Comparison of ENCODE assay signal across 8 cellular contexts in the genomic region with DNA sequence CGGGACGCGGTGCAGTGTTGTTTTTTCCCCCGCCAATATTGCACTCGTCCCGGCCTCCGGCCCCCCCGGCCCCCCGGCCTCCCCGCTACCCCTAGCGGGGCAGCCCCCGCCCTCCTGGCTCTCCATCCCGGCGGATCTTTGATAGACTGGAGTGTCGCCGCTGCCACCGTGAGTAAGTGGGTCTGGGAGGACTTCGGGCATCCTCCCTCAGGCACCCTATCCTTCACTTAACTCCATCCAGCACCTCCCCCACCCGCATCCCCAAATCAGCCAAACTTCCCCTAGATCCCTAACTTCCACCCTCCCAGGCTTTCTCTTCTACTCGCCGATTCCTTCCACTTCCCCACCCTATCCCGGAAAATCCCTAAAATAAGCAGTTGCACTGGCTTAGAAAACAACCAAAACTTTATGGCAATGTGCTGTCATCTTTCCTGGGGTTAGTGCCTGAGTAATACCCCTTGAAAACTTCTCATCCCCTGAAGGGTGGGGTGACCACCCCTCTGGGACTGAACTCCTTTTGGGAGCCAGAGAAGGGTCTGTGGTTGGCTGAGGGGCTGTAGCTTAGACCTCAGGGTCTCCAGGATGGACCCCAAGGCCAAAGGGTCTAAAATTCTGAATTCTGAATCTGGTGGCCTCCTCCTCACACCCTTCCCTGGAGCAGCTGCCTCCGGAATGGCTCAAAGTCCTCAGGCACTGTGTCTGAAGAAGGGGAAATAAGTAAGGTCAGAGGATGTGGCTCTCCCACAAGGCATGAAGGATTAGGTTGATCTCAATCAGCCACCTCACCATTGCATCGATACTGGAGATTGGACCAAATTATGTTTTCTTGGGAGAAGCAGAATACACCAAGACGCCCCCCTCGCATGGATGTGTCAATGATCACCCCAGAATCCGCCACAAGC. TPM values are rescaled to one million over a fixed set of nuclear protein-coding genes. Genes with fewer than 3 reads are reported as not detected.
A peak's percentile ranks its signal among the peaks of the same experiment; 100 is the strongest.
DNase-seq lines count a peak whose midpoint lies in the region; ATAC-seq and TF ChIP-seq lines count a peak whose summit lies in the region.

No MANE protein-coding gene starts in this region.

- no peaks in the 10 kb centered on the region for H3K27me3 Mint-ChIP-seq in T-helper 2 cell treated with Interferon-gamma antibody and Interleukin-4, amounts not matched to agents 5 μg/mL and 100 μg/mL, for 36 hours (ENCODE audit: low read depth)
- no peaks in the 10 kb centered on the region for H3K27me3 Mint-ChIP-seq in activated T-helper 2 cell treated with anti-CD3 and anti-CD28 coated beads, Interferon-gamma antibody, Interleukin-2, Interleukin-4, amounts not matched to agents 10 μg/mL and 5 μg/mL and 100 μg/mL, durations not matched to agents 14 hours and 24 hours and 36 hours (ENCODE audit: low read depth)

- no peaks in the 10 kb centered on the region for H3K9me3 Mint-ChIP-seq in T-helper 2 cell treated with Interferon-gamma antibody and Interleukin-4, amounts not matched to agents 5 μg/mL and 100 μg/mL, for 36 hours
- no peaks in the 10 kb centered on the region for H3K9me3 Mint-ChIP-seq in activated T-helper 2 cell treated with anti-CD3 and anti-CD28 coated beads, Interferon-gamma antibody, Interleukin-2, Interleukin-4, amounts not matched to agents 10 μg/mL and 5 μg/mL and 100 μg/mL, durations not matched to agents 14 hours and 24 hours and 36 hours

- peak overlapping the region; percentile 94 for H3K4me3 ChIP-seq in iPS-11a (ENCODE audit: low read depth, low read length)
- H3K4me3 ChIP-seq in testis = peak overlapping the region; percentile 59

- no peaks in the 10 kb centered on the region for H3K27me3 ChIP-seq in testis

- peak overlapping the region; percentile 73 to 88 for H3K27ac ChIP-seq in testis

- no peak for TF ChIP-seq POLR2A in testis (IDR thresholded peaks at IDR 0.05)

- no peaks in the 10 kb centered on the region for H3K9me3 ChIP-seq in testis

- intact Hi-C loops in activated T-helper 2 cell treated with anti-CD3 and anti-CD28 coated beads, Interferon-gamma antibody, Interleukin-2, Interleukin-4, amounts not matched to agents 10 μg/mL and 5 μg/mL and 100 μg/mL, durations not matched to agents 14 hours and 24 hours and 36 hours (cut with micrococcal nuclease) = loop anchor here (2.0 kb wide), 2 partner anchors 13 to 221 kb away; partner anchors contain the start of genes CKS1B and MTX1
- intact Hi-C loops in testis (cut with DNase I; ENCODE audit: low total_unique reads) = no loop called here

- H3K36me3 ChIP-seq in testis (ENCODE audit: low read depth, missing control alignments) = no peaks in the 10 kb centered on the region

- H3K36me3 Mint-ChIP-seq in T-helper 2 cell treated with Interferon-gamma antibody and Interleukin-4, amounts not matched to agents 5 μg/mL and 100 μg/mL, for 36 hours (ENCODE audit: low read depth) = peaks cover 6% of the 10 kb centered on the region
- peaks cover 7% of the 10 kb centered on the region for H3K36me3 Mint-ChIP-seq in activated T-helper 2 cell treated with anti-CD3 and anti-CD28 coated beads, Interferon-gamma antibody, Interleukin-2, Interleukin-4, amounts not matched to agents 10 μg/mL and 5 μg/mL and 100 μg/mL, durations not matched to agents 14 hours and 24 hours and 36 hours (ENCODE audit: low read depth)

- WGBS in testis, 2 donors = 28 to 34% methylated on average over 17 to 20 of the region's 27 CpGs

- TF ChIP-seq CTCF in testis (IDR thresholded peaks at IDR 0.05) = no peak

- ATAC-seq in HG03280 (IDR thresholded peaks at IDR 0.05; ENCODE audit: unreplicated experiment) (no peak), GM18511 (IDR thresholded peaks at IDR 0.05; ENCODE audit: unreplicated experiment) (no peak)

- H3K4me3 Mint-ChIP-seq in T-helper 2 cell treated with Interferon-gamma antibody and Interleukin-4, amounts not matched to agents 5 μg/mL and 100 μg/mL, for 36 hours = peak overlapping the region; percentile 87
- peak overlapping the region; percentile 83 for H3K4me3 Mint-ChIP-seq in activated T-helper 2 cell treated with anti-CD3 and anti-CD28 coated beads, Interferon-gamma antibody, Interleukin-2, Interleukin-4, amounts not matched to agents 10 μg/mL and 5 μg/mL and 100 μg/mL, durations not matched to agents 14 hours and 24 hours and 36 hours (ENCODE audit: low read depth)

- peaks cover 31% of the 10 kb centered on the region for H3K4me1 Mint-ChIP-seq in T-helper 2 cell treated with Interferon-gamma antibody and Interleukin-4, amounts not matched to agents 5 μg/mL and 100 μg/mL, for 36 hours (ENCODE audit: low read depth)
- H3K4me1 Mint-ChIP-seq in activated T-helper 2 cell treated with anti-CD3 and anti-CD28 coated beads, Interferon-gamma antibody, Interleukin-2, Interleukin-4, amounts not matched to agents 10 μg/mL and 5 μg/mL and 100 μg/mL, durations not matched to agents 14 hours and 24 hours and 36 hours (ENCODE audit: low read depth) = peaks cover 25% of the 10 kb centered on the region

- DNase-seq in T-helper 2 cell treated with Interferon-gamma antibody and Interleukin-4, amounts not matched to agents 5 μg/mL and 100 μg/mL, for 36 hours (ENCODE audit: low spot score) = no peak
- DNase-seq in T-helper 2 cell (no peak), testis (no peak)
- DNase-seq in activated T-helper 2 cell treated with anti-CD3 and anti-CD28 coated beads, Interferon-gamma antibody, Interleukin-2, Interleukin-4, amounts not matched to agents 10 μg/mL and 5 μg/mL and 100 μg/mL, durations not matched to agents 14 hours and 24 hours and 36 hours (ENCODE audit: low spot score) = no peak
- DNase-seq in activated CD4-positive, CD25-positive, alpha-beta regulatory T cell (lab: John Stamatoyannopoulos, UW) = no peak

- peak overlapping the region; percentile 59 for H3K27ac Mint-ChIP-seq in T-helper 2 cell treated with Interferon-gamma antibody and Interleukin-4, amounts not matched to agents 5 μg/mL and 100 μg/mL, for 36 hours
- peak overlapping the region; percentile 53 for H3K27ac Mint-ChIP-seq in activated T-helper 2 cell treated with anti-CD3 and anti-CD28 coated beads, Interferon-gamma antibody, Interleukin-2, Interleukin-4, amounts not matched to agents 10 μg/mL and 5 μg/mL and 100 μg/mL, durations not matched to agents 14 hours and 24 hours and 36 hours

- H3K4me1 ChIP-seq in testis = peaks cover 11% of the 10 kb centered on the region

RNA-seq across cellular contexts. Expression of gene THBS3, which starts 12.2 kb away (rescaled TPM):
- 10.4 and 13.1 TPM in 2 replicates for total RNA-seq in activated T-helper 2 cell treated with anti-CD3 and anti-CD28 coated beads, Interferon-gamma antibody, Interleukin-2, Interleukin-4, amounts not matched to agents 10 μg/mL and 5 μg/mL and 100 μg/mL, durations not matched to agents 14 hours and 24 hours and 36 hours
- total RNA-seq in testis = 10 to 100 TPM; 37.1 to 68.1 TPM
- polyA plus RNA-seq in testis (ENCODE audit: insufficient read depth, low read depth, low replicate concordance) = 82.9 TPM

RNA-seq across cellular contexts. Expression of gene MTX1, which starts 13.0 kb away (rescaled TPM):
- total RNA-seq in activated T-helper 2 cell treated with anti-CD3 and anti-CD28 coated beads, Interferon-gamma antibody, Interleukin-2, Interleukin-4, amounts not matched to agents 10 μg/mL and 5 μg/mL and 100 μg/mL, durations not matched to agents 14 hours and 24 hours and 36 hours = 58.6 and 64.0 TPM in 2 replicates
- total RNA-seq in testis = 100 to 1,000 TPM in 1 of 2 donors, 10 to 100 TPM in 1; 77.1 to 118 TPM
- 161 TPM for polyA plus RNA-seq in testis (ENCODE audit: insufficient read depth, low read depth, low replicate concordance)

RNA-seq across cellular contexts. Expression of gene TRIM46, which starts 21.8 kb away (rescaled TPM):
- 10.7 and 11.5 TPM in 2 replicates for total RNA-seq in activated T-helper 2 cell treated with anti-CD3 and anti-CD28 coated beads, Interferon-gamma antibody, Interleukin-2, Interleukin-4, amounts not matched to agents 10 μg/mL and 5 μg/mL and 100 μg/mL, durations not matched to agents 14 hours and 24 hours and 36 hours
- total RNA-seq in testis = 1 to 10 TPM; 3.7 to 3.9 TPM
- 4.0 TPM for polyA plus RNA-seq in testis (ENCODE audit: insufficient read depth, low read depth, low replicate concordance)

RNA-seq across cellular contexts. Expression of gene KRTCAP2, which starts 22.3 kb away (rescaled TPM):
- total RNA-seq in activated T-helper 2 cell treated with anti-CD3 and anti-CD28 coated beads, Interferon-gamma antibody, Interleukin-2, Interleukin-4, amounts not matched to agents 10 μg/mL and 5 μg/mL and 100 μg/mL, durations not matched to agents 14 hours and 24 hours and 36 hours = 237 and 247 TPM in 2 replicates
- 100 to 1,000 TPM; 242 to 255 TPM for total RNA-seq in testis
- 397 TPM for polyA plus RNA-seq in testis (ENCODE audit: insufficient read depth, low read depth, low replicate concordance)

RNA-seq across cellular contexts. Expression of gene DPM3, which starts 55.1 kb away (rescaled TPM):
- 49.0 and 51.0 TPM in 2 replicates for total RNA-seq in activated T-helper 2 cell treated with anti-CD3 and anti-CD28 coated beads, Interferon-gamma antibody, Interleukin-2, Interleukin-4, amounts not matched to agents 10 μg/mL and 5 μg/mL and 100 μg/mL, durations not matched to agents 14 hours and 24 hours and 36 hours
- 100 to 1,000 TPM in 1 of 2 donors, 10 to 100 TPM in 1; 69.9 to 104 TPM for total RNA-seq in testis
- polyA plus RNA-seq in testis (ENCODE audit: insufficient read depth, low read depth, low replicate concordance) = 77.7 TPM
